21 cellular contexts compared by ENCODE assay signal in the genomic region with DNA sequence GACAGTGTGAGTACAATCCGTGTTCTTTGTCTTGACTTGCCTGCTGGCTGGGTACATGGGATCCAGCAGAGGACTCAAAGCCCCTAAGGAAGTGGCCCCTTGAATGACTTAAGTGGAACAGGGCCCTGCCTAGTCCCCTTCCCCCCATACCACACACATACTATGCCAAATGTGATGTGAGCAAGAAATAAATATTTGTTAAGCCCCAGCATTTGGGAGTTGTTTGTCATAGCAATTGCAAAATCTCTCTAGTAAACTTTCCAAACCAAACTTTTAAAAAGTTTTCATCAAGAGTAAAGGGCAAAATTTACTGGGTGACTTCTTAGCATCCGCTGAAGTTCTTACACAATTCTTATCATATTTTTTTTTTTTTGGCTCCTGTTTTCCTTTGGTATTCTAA. TPM values are rescaled to one million over a fixed set of nuclear protein-coding genes. Genes with fewer than 3 reads are reported as not detected.
DNase-seq lines count a peak whose midpoint lies in the region; ATAC-seq and TF ChIP-seq lines count a peak whose summit lies in the region.
"Had no signal": no experiment of that assay in that cellular context is flagged by ENCODE, and none has a peak within 500 bp of the region (broad histone marks: within the 10 kb centered on the region; RNA-seq: fewer than 3 reads in every experiment).

No MANE protein-coding gene starts in this region.

- H3K4me3 ChIP-seq in left ventricle myocardium inferior, result no peak overlapping the region
- no peak overlapping the region for H3K4me3 ChIP-seq in PC-3 (ENCODE audit: low read length)
- H3K4me3 ChIP-seq in aorta (ENCODE audit: low read length in 2 of 2), result no peak overlapping the region
- H3K4me3 ChIP-seq: GM12878, SJSA1 had no signal

- CTCF ChIA-PET in PC-3 (lab: Charles Lee), result no interaction called here

- TF ChIP-seq CTCF in left ventricle myocardium inferior (IDR thresholded peaks at IDR 0.05; ENCODE audit: borderline replicate concordance) (no peak), PC-3 (conservative IDR thresholded peaks at IDR 0.05; ENCODE audit: low read depth, low read length) (no peak)

- no TSS peak for BruUV-seq in PC-3 (replicated peaks; lab: Mats Ljungman, UMichigan)

- no peaks in the 10 kb centered on the region for H3K27me3 Mint-ChIP-seq in activated CD4-positive, alpha-beta T cell treated with anti-CD3 and anti-CD28 coated beads, Interleukin-2, amount 10 ng/mL, durations not matched to agents 24 days and 14 days
- H3K27me3 Mint-ChIP-seq: IgD-negative memory B cell had no signal

- no peaks in the 10 kb centered on the region for H3K27me3 ChIP-seq in left ventricle myocardium inferior (ENCODE audit: low read depth)
- no peaks in the 10 kb centered on the region; the same call in 1 of the 2 replicates for H3K27me3 ChIP-seq in PC-3 (ENCODE audit: low read length)
- no peaks in the 10 kb centered on the region for H3K27me3 ChIP-seq in aorta (ENCODE audit: control insufficient read depth in 1 of 2, insufficient read depth in 2 of 2, low read length in 1 of 2)
- H3K27me3 ChIP-seq: BE2C had no signal

- H3K79me2 ChIP-seq in PC-3 (ENCODE audit: low read length), result no peaks in the 10 kb centered on the region

- H3K9ac ChIP-seq in PC-3 (ENCODE audit: low read length), result no peak overlapping the region

- H4K20me1 ChIP-seq in PC-3 (ENCODE audit: low read length), result no peaks in the 10 kb centered on the region

- no peaks in the 10 kb centered on the region for H3K4me1 Mint-ChIP-seq in activated CD4-positive, alpha-beta T cell treated with anti-CD3 and anti-CD28 coated beads, Interleukin-2, amount 10 ng/mL, durations not matched to agents 24 days and 14 days

- WGBS in aorta, 2 donors, result 92 to 93% methylated on average over 2 of the region's 2 CpGs

- no peak for DNase-seq in left cardiac atrium
- no peak for DNase-seq in left ventricle myocardium inferior
- DNase-seq in PC-3, result peak; percentile 13
- peak; percentile 47 for DNase-seq in left lobe of liver (ENCODE audit: low spot score)
- DNase-seq in aorta, result no peak
- DNase-seq in activated CD4-positive, alpha-beta T cell treated with anti-CD3 and anti-CD28 coated beads, Interleukin-2, amount 10 ng/mL, durations not matched to agents 24 days and 14 days, result no peak
- DNase-seq in activated effector memory CD4-positive, alpha-beta T cell treated with Interleukin-2 at 50 U/mL for 16 hours, result no peak
- no peak for DNase-seq in ureter (ENCODE audit: low spot score)
- DNase-seq: BE2C, EL, GF-D8, NCI-H1105, NCI-H146, NCI-H2029, NCI-H226, NCI-H510A treated with DMSO at 0.1 percent for 48 hours, NCI-H748 treated with DMSO at 0.1 percent for 48 hours had no signal

- H3K9me3 Mint-ChIP-seq in activated CD4-positive, alpha-beta T cell treated with anti-CD3 and anti-CD28 coated beads, Interleukin-2, amount 10 ng/mL, durations not matched to agents 24 days and 14 days, result no peaks in the 10 kb centered on the region

- POLR2A ChIA-PET in PC-3 (lab: Charles Lee; ENCODE audit: unreplicated experiment), result no interaction called here

- H2AFZ ChIP-seq in PC-3 (ENCODE audit: low read length), result no peak overlapping the region

- no peaks in the 10 kb centered on the region for H3K36me3 ChIP-seq in left ventricle myocardium inferior
- no peaks in the 10 kb centered on the region for H3K36me3 ChIP-seq in PC-3 (ENCODE audit: low read depth, low read length)
- H3K36me3 ChIP-seq in aorta (ENCODE audit: control insufficient read depth in 1 of 2, insufficient read depth in 2 of 2, low read length in 1 of 2), result no peaks in the 10 kb centered on the region
- H3K36me3 ChIP-seq: BE2C, SJSA1 had no signal

- no peaks in the 10 kb centered on the region for H3K4me1 ChIP-seq in left ventricle myocardium inferior
- H3K4me1 ChIP-seq in PC-3 (ENCODE audit: insufficient read depth, low read length), result no peaks in the 10 kb centered on the region
- no peaks in the 10 kb centered on the region for H3K4me1 ChIP-seq in aorta (ENCODE audit: control insufficient read depth in 1 of 2, insufficient read depth in 2 of 2, low read length in 2 of 2)
- H3K4me1 ChIP-seq: BE2C, SJSA1 had no signal

- ATAC-seq in left cardiac atrium (peak; percentile 41 to 53), PC-3 (no peak), left lobe of liver (peak; percentile 71), aorta (ENCODE audit: low FRiP score) (peak; percentile 69)
- ATAC-seq: GM12878, HCT116 had no signal

- intact Hi-C loops in left cardiac atrium (cut with DNase I) (no loop called here), left ventricle myocardium inferior (cut with micrococcal nuclease) (no loop called here), PC-3 (cut with micrococcal nuclease) (no loop called here), aorta (cut with DNase I) (no loop called here)
- intact Hi-C loops in activated CD4-positive, alpha-beta T cell treated with anti-CD3 and anti-CD28 coated beads, Interleukin-2, amount 10 ng/mL, durations not matched to agents 24 days and 14 days (cut with micrococcal nuclease), result no loop called here

- no peaks in the 10 kb centered on the region for H3K36me3 Mint-ChIP-seq in activated CD4-positive, alpha-beta T cell treated with anti-CD3 and anti-CD28 coated beads, Interleukin-2, amount 10 ng/mL, durations not matched to agents 24 days and 14 days (ENCODE audit: low read depth)
- H3K36me3 Mint-ChIP-seq: IgD-negative memory B cell had no signal

- no peak overlapping the region for H3K27ac ChIP-seq in left ventricle myocardium inferior (replicated peaks)
- H3K27ac ChIP-seq in PC-3 (ENCODE audit: low read length), result no peak overlapping the region
- no peak overlapping the region for H3K27ac ChIP-seq in aorta (ENCODE audit: low read depth in 1 of 2, low read length in 2 of 2)
- H3K27ac ChIP-seq: SJSA1 had no signal

- H3F3A ChIP-seq in PC-3 (ENCODE audit: low read length, unreplicated experiment), result no peaks in the 10 kb centered on the region

- H3K27ac Mint-ChIP-seq in activated CD4-positive, alpha-beta T cell treated with anti-CD3 and anti-CD28 coated beads, Interleukin-2, amount 10 ng/mL, durations not matched to agents 24 days and 14 days, result no peak overlapping the region
- H3K27ac Mint-ChIP-seq: IgD-negative memory B cell had no signal

- H3K9me2 ChIP-seq in PC-3 (replicated peaks; ENCODE audit: low read length), result no peaks in the 10 kb centered on the region

- no peak overlapping the region for H3K4me3 Mint-ChIP-seq in activated CD4-positive, alpha-beta T cell treated with anti-CD3 and anti-CD28 coated beads, Interleukin-2, amount 10 ng/mL, durations not matched to agents 24 days and 14 days
- H3K4me3 Mint-ChIP-seq: IgD-negative memory B cell had no signal

- no peak overlapping the region for H3K4me2 ChIP-seq in PC-3 (ENCODE audit: low read length)

- no peaks in the 10 kb centered on the region for H3K9me3 ChIP-seq in left ventricle myocardium inferior (replicated peaks)
- no peaks in the 10 kb centered on the region for H3K9me3 ChIP-seq in PC-3 (ENCODE audit: low read length)
- peaks cover 4% of the 10 kb centered on the region for H3K9me3 ChIP-seq in aorta (ENCODE audit: control insufficient read depth, low read length)
- H3K9me3 ChIP-seq: BE2C, SJSA1 had no signal

RNA-seq across cellular contexts. Expression of a gene that starts 32.5 kb away (rescaled TPM):
- 1 to 10 TPM; 3.5 to 9.2 TPM for total RNA-seq in left cardiac atrium
- 2.7 TPM for total RNA-seq in left ventricle myocardium inferior
- 6.6 TPM in 2 replicates for total RNA-seq in PC-3 (2014; rRNA removed)
- total RNA-seq in left lobe of liver, result 1.0 TPM
- total RNA-seq in aorta, result 10 to 100 TPM in 1 of 2 donors, 1 to 10 TPM in 1; 7.7 to 26.5 TPM
- polyA plus RNA-seq in aorta, result 1 to 10 TPM; 1.4 to 2.3 TPM
- 0.14 and 0.23 TPM in 2 replicates for total RNA-seq in activated CD4-positive, alpha-beta T cell treated with anti-CD3 and anti-CD28 coated beads, Interleukin-2, amount 10 ng/mL, durations not matched to agents 24 days and 14 days
- 14.2 TPM for total RNA-seq in ureter
- polyA plus RNA-seq: GM12878 had no signal

Comparison
In these comparisons a context has a peak if more than half of its experiments do, and no peak if none do; other contexts are left out.
1. DNase-seq: peak in PC-3 (single experiment) and left lobe of liver (single experiment); none in left cardiac atrium (single experiment), left ventricle myocardium inferior (single experiment), aorta (0 of 2), activated CD4-positive, alpha-beta T cell treated with anti-CD3 and anti-CD28 coated beads, Interleukin-2, amount 10 ng/mL, durations not matched to agents 24 days and 14 days (single experiment), activated effector memory CD4-positive, alpha-beta T cell treated with Interleukin-2 at 50 U/mL for 16 hours (single experiment) and ureter (single experiment).